Comparison of ENCODE assay signal across 1 cellular context in the genomic region with DNA sequence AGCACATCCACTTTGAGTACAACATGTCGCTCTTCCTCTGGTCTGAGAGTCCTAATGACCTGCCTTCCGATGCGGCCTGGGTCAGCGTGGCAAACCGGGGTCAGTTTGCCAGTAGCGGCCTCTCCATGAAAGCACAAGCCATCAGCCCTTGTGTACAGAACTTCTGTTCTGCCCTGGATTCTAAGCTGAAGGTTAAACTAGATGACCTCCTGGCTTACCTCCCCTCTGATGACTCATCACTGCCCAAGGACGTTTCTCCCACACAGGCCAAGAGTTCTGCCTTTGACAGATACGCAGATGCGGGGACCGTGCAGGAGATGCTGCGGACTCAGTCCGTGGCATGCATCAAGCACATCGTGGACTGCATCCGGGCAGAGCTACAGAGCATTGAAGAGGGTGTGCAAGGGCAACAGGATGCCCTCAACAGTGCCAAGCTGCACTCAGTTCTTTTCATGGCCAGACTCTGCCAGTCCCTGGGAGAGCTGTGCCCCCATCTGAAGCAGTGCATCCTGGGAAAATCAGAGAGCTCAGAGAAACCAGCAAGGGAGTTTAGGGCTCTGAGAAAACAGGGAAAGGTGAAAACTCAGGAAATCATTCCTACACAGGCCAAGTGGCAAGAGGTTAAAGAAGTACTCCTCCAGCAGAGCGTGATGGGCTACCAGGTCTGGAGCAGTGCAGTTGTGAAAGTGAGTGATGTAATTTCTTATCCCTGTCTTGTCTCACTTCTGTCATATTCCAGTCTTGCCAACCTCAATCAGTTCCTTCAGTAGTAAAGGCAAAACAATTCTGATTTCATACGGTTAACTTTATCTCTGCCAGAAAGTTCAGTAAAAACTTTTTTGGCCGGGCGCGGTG.
TF ChIP-seq lines count a peak whose summit lies in the region.

No MANE protein-coding gene starts in this region.

TF ChIP-seq in HepG2, 621 proteins besides CTCF, POLR2A, EP300 and RAD21 (continued from another document and continues in another):
- TF ChIP-seq, protein P1, sequence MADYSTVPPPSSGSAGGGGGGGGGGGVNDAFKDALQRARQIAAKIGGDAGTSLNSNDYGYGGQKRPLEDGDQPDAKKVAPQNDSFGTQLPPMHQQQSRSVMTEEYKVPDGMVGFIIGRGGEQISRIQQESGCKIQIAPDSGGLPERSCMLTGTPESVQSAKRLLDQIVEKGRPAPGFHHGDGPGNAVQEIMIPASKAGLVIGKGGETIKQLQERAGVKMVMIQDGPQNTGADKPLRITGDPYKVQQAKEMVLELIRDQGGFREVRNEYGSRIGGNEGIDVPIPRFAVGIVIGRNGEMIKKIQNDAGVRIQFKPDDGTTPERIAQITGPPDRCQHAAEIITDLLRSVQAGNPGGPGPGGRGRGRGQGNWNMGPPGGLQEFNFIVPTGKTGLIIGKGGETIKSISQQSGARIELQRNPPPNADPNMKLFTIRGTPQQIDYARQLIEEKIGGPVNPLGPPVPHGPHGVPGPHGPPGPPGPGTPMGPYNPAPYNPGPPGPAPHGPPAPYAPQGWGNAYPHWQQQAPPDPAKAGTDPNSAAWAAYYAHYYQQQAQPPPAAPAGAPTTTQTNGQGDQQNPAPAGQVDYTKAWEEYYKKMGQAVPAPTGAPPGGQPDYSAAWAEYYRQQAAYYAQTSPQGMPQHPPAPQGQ (CRISPR knock-in tag; IDR thresholded peaks at IDR 0.05; ENCODE audit: borderline replicate concordance): peak; percentile 45; the same call in 1 of the 2 replicates
- no peak for TF ChIP-seq ZNF33B (CRISPR knock-in tag; IDR thresholded peaks at IDR 0.05)
- no peak for TF ChIP-seq GTF2F1 (IDR thresholded peaks at IDR 0.05; ENCODE audit: low read length)
- TF ChIP-seq HDAC1 (CRISPR knock-in tag; IDR thresholded peaks at IDR 0.05): peak; percentile 97; the same call in 1 of the 2 replicates
- TF ChIP-seq SP1 (IDR thresholded peaks at IDR 0.05): no peak
- TF ChIP-seq SP1 (CRISPR knock-in tag; IDR thresholded peaks at IDR 0.05): no peak
- no peak; the same call in 1 of the 2 replicates for TF ChIP-seq GATA4 (IDR thresholded peaks at IDR 0.05; ENCODE audit: borderline replicate concordance, low read depth)
- no peak for TF ChIP-seq ZC3H4 (CRISPR knock-in tag; IDR thresholded peaks at IDR 0.05; ENCODE audit: borderline replicate concordance)
- TF ChIP-seq FOXK1 (CRISPR knock-in tag; IDR thresholded peaks at IDR 0.05; ENCODE audit: borderline replicate concordance, low read depth): peak; percentile 92; the same call in 1 of the 2 replicates
- TF ChIP-seq BRD4 (CRISPR knock-in tag; IDR thresholded peaks at IDR 0.05): no peak
- TF ChIP-seq, protein P2, sequence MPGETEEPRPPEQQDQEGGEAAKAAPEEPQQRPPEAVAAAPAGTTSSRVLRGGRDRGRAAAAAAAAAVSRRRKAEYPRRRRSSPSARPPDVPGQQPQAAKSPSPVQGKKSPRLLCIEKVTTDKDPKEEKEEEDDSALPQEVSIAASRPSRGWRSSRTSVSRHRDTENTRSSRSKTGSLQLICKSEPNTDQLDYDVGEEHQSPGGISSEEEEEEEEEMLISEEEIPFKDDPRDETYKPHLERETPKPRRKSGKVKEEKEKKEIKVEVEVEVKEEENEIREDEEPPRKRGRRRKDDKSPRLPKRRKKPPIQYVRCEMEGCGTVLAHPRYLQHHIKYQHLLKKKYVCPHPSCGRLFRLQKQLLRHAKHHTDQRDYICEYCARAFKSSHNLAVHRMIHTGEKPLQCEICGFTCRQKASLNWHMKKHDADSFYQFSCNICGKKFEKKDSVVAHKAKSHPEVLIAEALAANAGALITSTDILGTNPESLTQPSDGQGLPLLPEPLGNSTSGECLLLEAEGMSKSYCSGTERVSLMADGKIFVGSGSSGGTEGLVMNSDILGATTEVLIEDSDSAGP (CRISPR knock-in tag; IDR thresholded peaks at IDR 0.05; ENCODE audit: borderline replicate concordance): peak; percentile 88; the same call in 1 of the 2 replicates
- TF ChIP-seq, protein P3, sequence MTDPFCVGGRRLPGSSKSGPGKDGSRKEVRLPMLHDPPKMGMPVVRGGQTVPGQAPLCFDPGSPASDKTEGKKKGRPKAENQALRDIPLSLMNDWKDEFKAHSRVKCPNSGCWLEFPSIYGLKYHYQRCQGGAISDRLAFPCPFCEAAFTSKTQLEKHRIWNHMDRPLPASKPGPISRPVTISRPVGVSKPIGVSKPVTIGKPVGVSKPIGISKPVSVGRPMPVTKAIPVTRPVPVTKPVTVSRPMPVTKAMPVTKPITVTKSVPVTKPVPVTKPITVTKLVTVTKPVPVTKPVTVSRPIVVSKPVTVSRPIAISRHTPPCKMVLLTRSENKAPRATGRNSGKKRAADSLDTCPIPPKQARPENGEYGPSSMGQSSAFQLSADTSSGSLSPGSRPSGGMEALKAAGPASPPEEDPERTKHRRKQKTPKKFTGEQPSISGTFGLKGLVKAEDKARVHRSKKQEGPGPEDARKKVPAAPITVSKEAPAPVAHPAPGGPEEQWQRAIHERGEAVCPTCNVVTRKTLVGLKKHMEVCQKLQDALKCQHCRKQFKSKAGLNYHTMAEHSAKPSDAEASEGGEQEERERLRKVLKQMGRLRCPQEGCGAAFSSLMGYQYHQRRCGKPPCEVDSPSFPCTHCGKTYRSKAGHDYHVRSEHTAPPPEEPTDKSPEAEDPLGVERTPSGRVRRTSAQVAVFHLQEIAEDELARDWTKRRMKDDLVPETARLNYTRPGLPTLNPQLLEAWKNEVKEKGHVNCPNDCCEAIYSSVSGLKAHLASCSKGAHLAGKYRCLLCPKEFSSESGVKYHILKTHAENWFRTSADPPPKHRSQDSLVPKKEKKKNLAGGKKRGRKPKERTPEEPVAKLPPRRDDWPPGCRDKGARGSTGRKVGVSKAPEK (CRISPR knock-in tag; IDR thresholded peaks at IDR 0.05; ENCODE audit: borderline replicate concordance): peak; percentile 53; the same call in 1 of the 2 replicates
- peak; percentile 79 for TF ChIP-seq KMT2A (CRISPR knock-in tag; IDR thresholded peaks at IDR 0.05)
- peak; percentile 61; the same call in 1 of the 2 replicates for TF ChIP-seq ZSCAN21 (CRISPR knock-in tag; IDR thresholded peaks at IDR 0.05; ENCODE audit: borderline replicate concordance)
- TF ChIP-seq ZNF652 (CRISPR knock-in tag; IDR thresholded peaks at IDR 0.05; ENCODE audit: borderline replicate concordance, low read depth): peak; percentile 61; the same call in 1 of the 2 replicates
- no peak; the same call in 1 of the 2 replicates for TF ChIP-seq PHF8 (CRISPR knock-in tag; IDR thresholded peaks at IDR 0.05)
- TF ChIP-seq ZNF253 (CRISPR knock-in tag; IDR thresholded peaks at IDR 0.05; ENCODE audit: borderline replicate concordance): no peak
- TF ChIP-seq, protein P4, sequence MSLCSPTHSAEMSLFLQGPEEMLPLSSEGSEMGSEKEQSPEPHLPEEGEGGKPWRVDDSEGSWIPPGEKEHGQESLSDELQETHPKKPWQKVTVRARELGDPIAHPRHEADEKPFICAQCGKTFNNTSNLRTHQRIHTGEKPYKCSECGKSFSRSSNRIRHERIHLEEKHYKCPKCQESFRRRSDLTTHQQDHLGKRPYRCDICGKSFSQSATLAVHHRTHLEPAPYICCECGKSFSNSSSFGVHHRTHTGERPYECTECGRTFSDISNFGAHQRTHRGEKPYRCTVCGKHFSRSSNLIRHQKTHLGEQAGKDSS (CRISPR knock-in tag; IDR thresholded peaks at IDR 0.05; ENCODE audit: borderline replicate concordance, low read depth): peak; percentile 89; the same call in 1 of the 2 replicates
- TF ChIP-seq, protein P5, sequence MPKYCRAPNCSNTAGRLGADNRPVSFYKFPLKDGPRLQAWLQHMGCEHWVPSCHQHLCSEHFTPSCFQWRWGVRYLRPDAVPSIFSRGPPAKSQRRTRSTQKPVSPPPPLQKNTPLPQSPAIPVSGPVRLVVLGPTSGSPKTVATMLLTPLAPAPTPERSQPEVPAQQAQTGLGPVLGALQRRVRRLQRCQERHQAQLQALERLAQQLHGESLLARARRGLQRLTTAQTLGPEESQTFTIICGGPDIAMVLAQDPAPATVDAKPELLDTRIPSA (CRISPR knock-in tag; IDR thresholded peaks at IDR 0.05; ENCODE audit: borderline replicate concordance): no peak
- no peak for TF ChIP-seq THYN1 (CRISPR knock-in tag; IDR thresholded peaks at IDR 0.05; ENCODE audit: borderline replicate concordance, low read depth)
- TF ChIP-seq, protein P6, sequence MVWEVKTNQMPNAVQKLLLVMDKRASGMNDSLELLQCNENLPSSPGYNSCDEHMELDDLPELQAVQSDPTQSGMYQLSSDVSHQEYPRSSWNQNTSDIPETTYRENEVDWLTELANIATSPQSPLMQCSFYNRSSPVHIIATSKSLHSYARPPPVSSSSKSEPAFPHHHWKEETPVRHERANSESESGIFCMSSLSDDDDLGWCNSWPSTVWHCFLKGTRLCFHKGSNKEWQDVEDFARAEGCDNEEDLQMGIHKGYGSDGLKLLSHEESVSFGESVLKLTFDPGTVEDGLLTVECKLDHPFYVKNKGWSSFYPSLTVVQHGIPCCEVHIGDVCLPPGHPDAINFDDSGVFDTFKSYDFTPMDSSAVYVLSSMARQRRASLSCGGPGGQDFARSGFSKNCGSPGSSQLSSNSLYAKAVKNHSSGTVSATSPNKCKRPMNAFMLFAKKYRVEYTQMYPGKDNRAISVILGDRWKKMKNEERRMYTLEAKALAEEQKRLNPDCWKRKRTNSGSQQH (CRISPR knock-in tag; IDR thresholded peaks at IDR 0.05; ENCODE audit: low read depth): 0 out of 2 replicates have a peak, but pooled peaks have one; percentile 64
- peak; percentile 90 for TF ChIP-seq ZNF614 (CRISPR knock-in tag; IDR thresholded peaks at IDR 0.05; ENCODE audit: borderline replicate concordance)
- TF ChIP-seq, protein P7, sequence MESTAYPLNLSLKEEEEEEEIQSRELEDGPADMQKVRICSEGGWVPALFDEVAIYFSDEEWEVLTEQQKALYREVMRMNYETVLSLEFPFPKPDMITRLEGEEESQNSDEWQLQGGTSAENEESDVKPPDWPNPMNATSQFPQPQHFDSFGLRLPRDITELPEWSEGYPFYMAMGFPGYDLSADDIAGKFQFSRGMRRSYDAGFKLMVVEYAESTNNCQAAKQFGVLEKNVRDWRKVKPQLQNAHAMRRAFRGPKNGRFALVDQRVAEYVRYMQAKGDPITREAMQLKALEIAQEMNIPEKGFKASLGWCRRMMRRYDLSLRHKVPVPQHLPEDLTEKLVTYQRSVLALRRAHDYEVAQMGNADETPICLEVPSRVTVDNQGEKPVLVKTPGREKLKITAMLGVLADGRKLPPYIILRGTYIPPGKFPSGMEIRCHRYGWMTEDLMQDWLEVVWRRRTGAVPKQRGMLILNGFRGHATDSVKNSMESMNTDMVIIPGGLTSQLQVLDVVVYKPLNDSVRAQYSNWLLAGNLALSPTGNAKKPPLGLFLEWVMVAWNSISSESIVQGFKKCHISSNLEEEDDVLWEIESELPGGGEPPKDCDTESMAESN (CRISPR knock-in tag; conservative IDR thresholded peaks at IDR 0.05): peak; percentile 82
- TF ChIP-seq, protein P8, sequence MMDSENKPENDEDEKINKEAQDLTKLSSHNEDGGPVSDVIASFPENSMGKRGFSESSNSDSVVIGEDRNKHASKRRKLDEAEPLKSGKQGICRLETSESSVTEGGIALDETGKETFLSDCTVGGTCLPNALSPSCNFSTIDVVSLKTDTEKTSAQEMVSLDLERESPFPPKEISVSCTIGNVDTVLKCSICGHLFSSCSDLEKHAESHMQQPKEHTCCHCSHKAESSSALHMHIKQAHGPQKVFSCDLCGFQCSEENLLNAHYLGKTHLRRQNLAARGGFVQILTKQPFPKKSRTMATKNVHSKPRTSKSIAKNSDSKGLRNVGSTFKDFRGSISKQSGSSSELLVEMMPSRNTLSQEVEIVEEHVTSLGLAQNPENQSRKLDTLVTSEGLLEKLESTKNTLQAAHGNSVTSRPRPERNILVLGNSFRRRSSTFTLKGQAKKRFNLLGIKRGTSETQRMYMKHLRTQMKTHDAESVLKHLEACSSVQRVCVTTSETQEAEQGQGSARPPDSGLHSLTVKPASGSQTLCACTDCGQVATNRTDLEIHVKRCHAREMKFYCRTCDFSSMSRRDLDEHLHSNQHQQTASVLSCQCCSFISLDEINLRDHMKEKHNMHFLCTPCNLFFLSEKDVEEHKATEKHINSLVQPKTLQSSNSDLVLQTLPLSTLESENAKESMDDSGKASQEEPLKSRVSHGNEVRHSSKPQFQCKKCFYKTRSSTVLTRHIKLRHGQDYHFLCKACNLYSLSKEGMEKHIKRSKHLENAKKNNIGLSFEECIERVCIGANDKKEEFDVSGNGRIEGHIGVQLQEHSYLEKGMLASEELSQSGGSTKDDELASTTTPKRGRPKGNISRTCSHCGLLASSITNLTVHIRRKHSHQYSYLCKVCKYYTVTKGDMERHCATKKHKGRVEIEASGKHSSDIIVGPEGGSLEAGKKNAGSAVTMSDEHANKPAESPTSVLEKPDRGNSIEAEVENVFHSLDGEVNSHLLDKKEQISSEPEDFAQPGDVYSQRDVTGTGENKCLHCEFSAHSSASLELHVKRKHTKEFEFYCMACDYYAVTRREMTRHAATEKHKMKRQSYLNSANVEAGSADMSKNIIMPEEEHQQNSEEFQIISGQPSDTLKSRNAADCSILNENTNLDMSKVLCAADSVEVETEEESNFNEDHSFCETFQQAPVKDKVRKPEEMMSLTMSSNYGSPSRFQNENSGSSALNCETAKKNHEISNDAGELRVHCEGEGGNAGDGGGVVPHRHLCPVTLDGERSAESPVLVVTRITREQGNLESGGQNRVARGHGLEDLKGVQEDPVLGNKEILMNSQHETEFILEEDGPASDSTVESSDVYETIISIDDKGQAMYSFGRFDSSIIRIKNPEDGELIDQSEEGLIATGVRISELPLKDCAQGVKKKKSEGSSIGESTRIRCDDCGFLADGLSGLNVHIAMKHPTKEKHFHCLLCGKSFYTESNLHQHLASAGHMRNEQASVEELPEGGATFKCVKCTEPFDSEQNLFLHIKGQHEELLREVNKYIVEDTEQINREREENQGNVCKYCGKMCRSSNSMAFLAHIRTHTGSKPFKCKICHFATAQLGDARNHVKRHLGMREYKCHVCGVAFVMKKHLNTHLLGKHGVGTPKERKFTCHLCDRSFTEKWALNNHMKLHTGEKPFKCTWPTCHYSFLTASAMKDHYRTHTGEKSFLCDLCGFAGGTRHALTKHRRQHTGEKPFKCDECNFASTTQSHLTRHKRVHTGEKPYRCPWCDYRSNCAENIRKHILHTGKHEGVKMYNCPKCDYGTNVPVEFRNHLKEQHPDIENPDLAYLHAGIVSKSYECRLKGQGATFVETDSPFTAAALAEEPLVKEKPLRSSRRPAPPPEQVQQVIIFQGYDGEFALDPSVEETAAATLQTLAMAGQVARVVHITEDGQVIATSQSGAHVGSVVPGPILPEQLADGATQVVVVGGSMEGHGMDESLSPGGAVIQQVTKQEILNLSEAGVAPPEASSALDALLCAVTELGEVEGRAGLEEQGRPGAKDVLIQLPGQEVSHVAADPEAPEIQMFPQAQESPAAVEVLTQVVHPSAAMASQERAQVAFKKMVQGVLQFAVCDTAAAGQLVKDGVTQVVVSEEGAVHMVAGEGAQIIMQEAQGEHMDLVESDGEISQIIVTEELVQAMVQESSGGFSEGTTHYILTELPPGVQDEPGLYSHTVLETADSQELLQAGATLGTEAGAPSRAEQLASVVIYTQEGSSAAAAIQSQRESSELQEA (CRISPR knock-in tag; IDR thresholded peaks at IDR 0.05; ENCODE audit: not compliant biosample characterization): no peak
- no peak for TF ChIP-seq ONECUT2 (CRISPR knock-in tag; IDR thresholded peaks at IDR 0.05)
- no peak for TF ChIP-seq MLLT10 (CRISPR knock-in tag; IDR thresholded peaks at IDR 0.05)
- TF ChIP-seq ZNF577 (CRISPR knock-in tag; IDR thresholded peaks at IDR 0.05; ENCODE audit: borderline replicate concordance, low read depth): no peak
